8 cellular contexts compared by ENCODE assay signal in genomic region chr11:61955416-61956135, GRCh38.
A peak's percentile ranks its signal among the peaks of the same experiment; 100 is the strongest.
DNase-seq lines count a peak whose midpoint lies in the region; ATAC-seq and TF ChIP-seq lines count a peak whose summit lies in the region.

No MANE protein-coding gene starts in this region.

- H3K4me3 Mint-ChIP-seq in effector memory CD8-positive, alpha-beta T cell, result peak overlapping the region in 1 of 2 donors; percentile 59

- H3K4me1 ChIP-seq in mucosa of rectum (ENCODE audit: control insufficient read depth in 2 of 2, insufficient read depth in 2 of 2, low read length in 2 of 2), result peaks cover 2 to 4% of the 10 kb centered on the region in 2 donors

- H3K36me3 Mint-ChIP-seq in effector memory CD8-positive, alpha-beta T cell (ENCODE audit: insufficient read depth), result peaks cover 4% of the 10 kb centered on the region

- H3K27ac Mint-ChIP-seq in effector memory CD8-positive, alpha-beta T cell, result peak overlapping the region in 1 of 2 donors; percentile 25

- peaks cover 0 to 4% of the 10 kb centered on the region in 2 donors for H3K36me3 ChIP-seq in mucosa of rectum (ENCODE audit: control insufficient read depth in 2 of 2, insufficient read depth in 2 of 2, low read length in 2 of 2)

- no peak for TF ChIP-seq CTCF in AG04449 (IDR thresholded peaks at IDR 0.05; ENCODE audit: insufficient read depth, low read length, missing control alignments)

- DNase-seq in AG04449 (ENCODE audit: low read depth, low spot score) (no peak), NCI-H1092 treated with DMSO at 0.1 percent for 48 hours (lab: John Stamatoyannopoulos, UW) (peak; percentile 16), glomerular visceral epithelial cell (ENCODE audit: extremely low spot score) (no peak)
- DNase-seq in effector memory CD8-positive, alpha-beta T cell, result no peak
- DNase-seq in activated effector memory CD4-positive, alpha-beta T cell treated with Interleukin-2 at 50 U/mL for 16 hours, result no peak
- no peak for DNase-seq in effector CD8-positive, alpha-beta T cell (lab: John Stamatoyannopoulos, UW)

- H3K9ac ChIP-seq in mucosa of rectum (ENCODE audit: low read depth in 1 of 2, low read length in 2 of 2), result peak overlapping the region; percentile 47 to 53

- H3K4me1 Mint-ChIP-seq in effector memory CD8-positive, alpha-beta T cell (ENCODE audit: low read depth in 2 of 2), result peaks cover 0 to 2% of the 10 kb centered on the region in 2 donors

- no peaks in the 10 kb centered on the region for H3K9me3 Mint-ChIP-seq in effector memory CD8-positive, alpha-beta T cell

- H3K4me3 ChIP-seq in AG04449 (ENCODE audit: low read depth, low read length) (peak overlapping the region; percentile 37), mucosa of rectum (ENCODE audit: low read length in 2 of 2) (peak overlapping the region; percentile 44 to 45)

- CTCF ChIA-PET in AG04449 (lab: Yijun Ruan, JAX), result interaction anchor here (1.0 to 12.3 kb wide), 8 partner anchors 10 to 152 kb away, joined by 3 to 568 read pairs (median 4); no protein-coding TSS in a partner anchor

- peak; percentile 81 for ATAC-seq in effector memory CD8-positive, alpha-beta T cell (replicated peaks)
- ATAC-seq in GM18520 (IDR thresholded peaks at IDR 0.05; ENCODE audit: unreplicated experiment), result no peak

- peak overlapping the region; percentile 32 to 35 for H3K27ac ChIP-seq in mucosa of rectum (ENCODE audit: low read depth in 2 of 2, low read length in 2 of 2)

- no peaks in the 10 kb centered on the region for H3K27me3 ChIP-seq in mucosa of rectum (ENCODE audit: control insufficient read depth in 2 of 2, insufficient read depth in 2 of 2, low read length in 2 of 2)

- peaks cover 13 to 23% of the 10 kb centered on the region in 2 donors for H3K27me3 Mint-ChIP-seq in effector memory CD8-positive, alpha-beta T cell

- POLR2A ChIA-PET in AG04449 (lab: Yijun Ruan, JAX), result interaction anchor here (1.0 to 1.4 kb wide), 4 partner anchors 8 to 13 kb away, joined by 3 to 6 read pairs (median 5); partner anchors contain the start of gene FTH1

- H3K9me3 ChIP-seq in mucosa of rectum (ENCODE audit: control insufficient read depth in 2 of 2, low read length in 2 of 2), result no peaks in the 10 kb centered on the region
